Comparison of ENCODE assay signal across 10 cellular contexts in genomic region chr1:29238601-29238964, GRCh38. TPM values are rescaled to one million over a fixed set of nuclear protein-coding genes. Genes with fewer than 3 reads are reported as not detected.
DNase-seq lines count a peak whose midpoint lies in the region; ATAC-seq and TF ChIP-seq lines count a peak whose summit lies in the region.
"Had no signal": no experiment of that assay in that cellular context is flagged by ENCODE, and none has a peak within 500 bp of the region (broad histone marks: within the 10 kb centered on the region; RNA-seq: fewer than 3 reads in every experiment).

No MANE protein-coding gene starts in this region.

- H3K23ac ChIP-seq in mesenchymal stem cell (ENCODE audit: low read length in 2 of 2) = no peak overlapping the region

- no peaks in the 10 kb centered on the region for H3K9me3 ChIP-seq in mesenchymal stem cell (ENCODE audit: control insufficient read depth, low read length)

- H3K36me3 ChIP-seq in brain microvascular endothelial cell (replicated peaks) = no peaks in the 10 kb centered on the region
- H3K36me3 ChIP-seq in mesenchymal stem cell (ENCODE audit: control insufficient read depth in 1 of 2, insufficient read depth in 2 of 2, low read depth in 1 of 2, low read length in 2 of 2) = no peaks in the 10 kb centered on the region

- H2BK12ac ChIP-seq in mesenchymal stem cell (ENCODE audit: low read length in 2 of 2) = no peak overlapping the region

- H3K27me3 Mint-ChIP-seq in activated naive CD4-positive, alpha-beta T cell treated with anti-CD3 and anti-CD28 coated beads, Interleukin-2, amount 50 U/mL, for 24 hours = peaks cover 35% of the 10 kb centered on the region
- peaks cover 37% of the 10 kb centered on the region for H3K27me3 Mint-ChIP-seq in type B pancreatic cell

- DNase-seq in activated naive CD4-positive, alpha-beta T cell treated with anti-CD3 and anti-CD28 coated beads, Interleukin-2, amount 50 U/mL, for 72 hours (ENCODE audit: low spot score in 2 of 2) = no peak
- DNase-seq in brain microvascular endothelial cell = no peak
- no peak for DNase-seq in mesenchymal stem cell
- DNase-seq in type B pancreatic cell (ENCODE audit: extremely low spot score, unreplicated experiment) = no peak
- no peak for DNase-seq in globus pallidus (ENCODE audit: low spot score)
- DNase-seq: kidney glomerular epithelial cell, NCI-H774 had no signal

- H3K4me2 ChIP-seq in mesenchymal stem cell (ENCODE audit: low read length, poor library complexity, severe bottlenecking) = peak overlapping the region; percentile 81

- H3K4ac ChIP-seq in mesenchymal stem cell (ENCODE audit: low read depth in 1 of 2, low read length in 2 of 2) = no peak overlapping the region

- no peak overlapping the region for H2BK120ac ChIP-seq in mesenchymal stem cell (ENCODE audit: low read depth, low read length)

- no peak for ATAC-seq in activated naive CD4-positive, alpha-beta T cell treated with anti-CD3 and anti-CD28 coated beads, Interleukin-2, amount 50 U/mL, for 72 hours
- no peak for ATAC-seq in GM21526 (IDR thresholded peaks at IDR 0.05; ENCODE audit: low FRiP score, unreplicated experiment)
- no peak for ATAC-seq in HG02798 (IDR thresholded peaks at IDR 0.05; ENCODE audit: poor library complexity, unreplicated experiment)

- H3K27ac ChIP-seq in brain microvascular endothelial cell (no peak overlapping the region), mesenchymal stem cell (ENCODE audit: low read length, poor library complexity, severe bottlenecking) (no peak overlapping the region)

- H2BK5ac ChIP-seq in mesenchymal stem cell (ENCODE audit: low read depth, low read length, poor library complexity, severe bottlenecking) = no peak overlapping the region

- no peak overlapping the region for H2AFZ ChIP-seq in mesenchymal stem cell (ENCODE audit: low read depth, low read length)

- peaks cover 28% of the 10 kb centered on the region for H3K4me1 ChIP-seq in mesenchymal stem cell (ENCODE audit: control insufficient read depth, insufficient read depth, low read depth, low read length)

- no peak for TF ChIP-seq CTCF in brain microvascular endothelial cell (IDR thresholded peaks at IDR 0.05; ENCODE audit: low read depth, low read length, missing control alignments)
- no peak for TF ChIP-seq CTCF in type B pancreatic cell (conservative IDR thresholded peaks at IDR 0.05)

- peaks cover 3% of the 10 kb centered on the region for H3K27me3 ChIP-seq in brain microvascular endothelial cell (replicated peaks)
- peaks cover 0 to 18% of the 10 kb centered on the region in 2 experiments for H3K27me3 ChIP-seq in mesenchymal stem cell (ENCODE audit: control insufficient read depth in 1 of 2, insufficient read depth in 1 of 2, low read length in 2 of 2)

- peaks cover 7% of the 10 kb centered on the region for H3K79me1 ChIP-seq in mesenchymal stem cell (replicated peaks; ENCODE audit: low read length, poor library complexity, severe bottlenecking)

- in situ Hi-C loops in brain microvascular endothelial cell (cut with HindIII; ENCODE audit: low pct_ligation_motif_present, low sequenced_read_pairs) = loop anchor here (25.0 kb wide), 2 partner anchors 474 to 1449 kb away; no protein-coding TSS in a partner anchor

- peak overlapping the region; percentile 65 for H3K4me3 ChIP-seq in brain microvascular endothelial cell (ENCODE audit: low read depth, low read length)
- peak overlapping the region; percentile 69 to 88 for H3K4me3 ChIP-seq in mesenchymal stem cell (ENCODE audit: insufficient read depth in 1 of 2, low read depth in 1 of 2, low read length in 2 of 2)

- no peak overlapping the region for H3K14ac ChIP-seq in mesenchymal stem cell (ENCODE audit: low read length in 2 of 2)

- H3K4me1 Mint-ChIP-seq in activated naive CD4-positive, alpha-beta T cell treated with anti-CD3 and anti-CD28 coated beads, Interleukin-2, amount 50 U/mL, for 24 hours = peaks cover 18% of the 10 kb centered on the region
- peaks cover 30% of the 10 kb centered on the region for H3K4me1 Mint-ChIP-seq in type B pancreatic cell (ENCODE audit: unreplicated experiment)

- H2AK5ac ChIP-seq in mesenchymal stem cell (ENCODE audit: low read length, severe bottlenecking) = no peak overlapping the region

- H3K36me3 Mint-ChIP-seq in activated naive CD4-positive, alpha-beta T cell treated with anti-CD3 and anti-CD28 coated beads, Interleukin-2, amount 50 U/mL, for 24 hours = no peaks in the 10 kb centered on the region
- H3K36me3 Mint-ChIP-seq in activated naive CD4-positive, alpha-beta T cell treated with anti-CD3 and anti-CD28 coated beads, Interleukin-2, amount 50 U/mL, for 72 hours = peaks cover 9% of the 10 kb centered on the region in 2 donors
- H3K36me3 Mint-ChIP-seq in type B pancreatic cell = no peaks in the 10 kb centered on the region

- no peak overlapping the region for H4K91ac ChIP-seq in mesenchymal stem cell (ENCODE audit: low read length)

- no peak overlapping the region for H3K18ac ChIP-seq in mesenchymal stem cell (ENCODE audit: low read depth in 1 of 2, low read length in 2 of 2)

- no peak overlapping the region for H3K27ac Mint-ChIP-seq in activated naive CD4-positive, alpha-beta T cell treated with anti-CD3 and anti-CD28 coated beads, Interleukin-2, amount 50 U/mL, for 24 hours
- no peak overlapping the region for H3K27ac Mint-ChIP-seq in activated naive CD4-positive, alpha-beta T cell treated with anti-CD3 and anti-CD28 coated beads, Interleukin-2, amount 50 U/mL, for 72 hours
- peak overlapping the region; percentile 99 for H3K27ac Mint-ChIP-seq in type B pancreatic cell

- WGBS in mesenchymal stem cell = 19% methylated on average over 9 of the region's 12 CpGs

- H3K9ac ChIP-seq in mesenchymal stem cell (ENCODE audit: low read length) = peak overlapping the region; percentile 82

- no peak overlapping the region for H4K8ac ChIP-seq in mesenchymal stem cell (ENCODE audit: low read length)

- H3K4me3 Mint-ChIP-seq in activated naive CD4-positive, alpha-beta T cell treated with anti-CD3 and anti-CD28 coated beads, Interleukin-2, amount 50 U/mL, for 24 hours = peak overlapping the region; percentile 85
- peak overlapping the region; percentile 91 for H3K4me3 Mint-ChIP-seq in type B pancreatic cell

- H3K9me3 Mint-ChIP-seq in activated naive CD4-positive, alpha-beta T cell treated with anti-CD3 and anti-CD28 coated beads, Interleukin-2, amount 50 U/mL, for 24 hours = no peaks in the 10 kb centered on the region
- no peaks in the 10 kb centered on the region for H3K9me3 Mint-ChIP-seq in activated naive CD4-positive, alpha-beta T cell treated with anti-CD3 and anti-CD28 coated beads, Interleukin-2, amount 50 U/mL, for 72 hours
- H3K9me3 Mint-ChIP-seq in type B pancreatic cell = no peaks in the 10 kb centered on the region

- no peak overlapping the region for H2BK15ac ChIP-seq in mesenchymal stem cell (ENCODE audit: low read depth, poor library complexity, severe bottlenecking)

RNA-seq across cellular contexts. Expression of gene PTPRU, which starts 2.3 kb away (rescaled TPM):
- 1 to 10 TPM in 1 of 2 donors, not detected in 1; 2.0 TPM for total RNA-seq in activated naive CD4-positive, alpha-beta T cell treated with anti-CD3 and anti-CD28 coated beads, Interleukin-2, amount 50 U/mL, for 72 hours
- polyA plus RNA-seq in mesenchymal stem cell (2013, experiment 1 of 2) = 10.1 TPM
- 9.8 TPM for polyA plus RNA-seq in mesenchymal stem cell (2013, experiment 2 of 2)
- 66.6 and 129 TPM in 2 replicates for total RNA-seq in type B pancreatic cell (ENCODE audit: low replicate concordance)

RNA-seq across cellular contexts. Expression of gene MECR, which starts 7.8 kb away (rescaled TPM):
- total RNA-seq in activated naive CD4-positive, alpha-beta T cell treated with anti-CD3 and anti-CD28 coated beads, Interleukin-2, amount 50 U/mL, for 72 hours = 10 to 100 TPM; 25.7 to 33.0 TPM
- polyA plus RNA-seq in mesenchymal stem cell (2013, experiment 1 of 2) = 17.2 TPM
- polyA plus RNA-seq in mesenchymal stem cell (2013, experiment 2 of 2) = 18.3 TPM
- total RNA-seq in type B pancreatic cell (ENCODE audit: low replicate concordance) = 28.7 and 30.5 TPM in 2 replicates

RNA-seq across cellular contexts. Expression of gene SRSF4, which starts 56.9 kb away (rescaled TPM):
- 100 to 1,000 TPM; 139 to 163 TPM for total RNA-seq in activated naive CD4-positive, alpha-beta T cell treated with anti-CD3 and anti-CD28 coated beads, Interleukin-2, amount 50 U/mL, for 72 hours
- polyA plus RNA-seq in mesenchymal stem cell (2013, experiment 1 of 2) = 52.4 TPM
- polyA plus RNA-seq in mesenchymal stem cell (2013, experiment 2 of 2) = 51.7 TPM
- 68.9 and 85.3 TPM in 2 replicates for total RNA-seq in type B pancreatic cell (ENCODE audit: low replicate concordance)

Comparison
In these comparisons a context has a peak if more than half of its experiments do, and no peak if none do; other contexts are left out.
1. RNA of gene PTPRU, which starts 2.3 kb away (total RNA-seq): 66.6 to 129 TPM in type B pancreatic cell; 2.0 TPM in activated naive CD4-positive, alpha-beta T cell treated with anti-CD3 and anti-CD28 coated beads, Interleukin-2, amount 50 U/mL, for 72 hours; every median in the first group is over 10 times any median in the second.